In genomic region chr6:148760143-148760505, GRCh38 we compare ENCODE assay signal across 11 cellular contexts. TPM values are rescaled to one million over a fixed set of nuclear protein-coding genes. Genes with fewer than 3 reads are reported as not detected.
DNase-seq lines count a peak whose midpoint lies in the region; ATAC-seq and TF ChIP-seq lines count a peak whose summit lies in the region.
"Had no signal": no experiment of that assay in that cellular context is flagged by ENCODE, and none has a peak within 500 bp of the region (broad histone marks: within the 10 kb centered on the region; RNA-seq: fewer than 3 reads in every experiment).

No MANE protein-coding gene starts in this region.

- H3K27me3 ChIP-seq in CD4-positive, alpha-beta T cell (ENCODE audit: control insufficient read depth, insufficient read depth, low read length): no peaks in the 10 kb centered on the region
- H3K27me3 ChIP-seq in GM23248 (replicated peaks; ENCODE audit: insufficient read depth) (no peaks in the 10 kb centered on the region), brain microvascular endothelial cell (replicated peaks) (no peaks in the 10 kb centered on the region)
- H3K27me3 ChIP-seq: testis had no signal

- peak overlapping the region; percentile 91 for H3K4me2 ChIP-seq in GM23248 (ENCODE audit: unreplicated experiment)

- peaks cover 34% of the 10 kb centered on the region for H3F3A ChIP-seq in GM23248 (ENCODE audit: insufficient read depth)

- peak overlapping the region; percentile 70; the same call in 1 of the 2 replicates for H2AFZ ChIP-seq in GM23248

- H3K36me3 ChIP-seq in GM23248 (ENCODE audit: low read depth): no peaks in the 10 kb centered on the region
- no peaks in the 10 kb centered on the region for H3K36me3 ChIP-seq in brain microvascular endothelial cell (replicated peaks)

- peaks cover 43% of the 10 kb centered on the region for H3K4me1 ChIP-seq in GM23248 (ENCODE audit: insufficient read depth)

- H3K4me3 ChIP-seq in GM23248 (peak overlapping the region; percentile 69), brain microvascular endothelial cell (ENCODE audit: low read depth, low read length) (no peak overlapping the region)

- H3K9me3 ChIP-seq in CD4-positive, alpha-beta T cell (ENCODE audit: control insufficient read depth, low read length): no peaks in the 10 kb centered on the region
- no peaks in the 10 kb centered on the region for H3K9me3 ChIP-seq in GM23248 (ENCODE audit: low read depth)
- H3K9me3 ChIP-seq: testis had no signal

- 19 to 24% methylated on average over 3 of the region's 3 CpGs for WGBS in GM23248 (ENCODE audit: low coverage in 1 of 2, low lambda C conversion rate in 2 of 2, missing lambda C conversion rate in 2 of 2), 2 experiments

- DNase-seq in CD4-positive, alpha-beta T cell: no peak
- DNase-seq in GM23248 (peak; percentile 41), brain microvascular endothelial cell (no peak), SKM-1 treated with dmso at 0.1 percent for 144 hours (lab: John Stamatoyannopoulos, UW; ENCODE audit: unreplicated experiment) (no peak), GDM1 (lab: John Stamatoyannopoulos, UW) (no peak)
- DNase-seq: NCI-H82; stimulated activated CD4-positive, alpha-beta T cell treated with anti-CD3 and anti-CD28 coated beads, Interleukin-15, amount 100 ng/mL, for 24 hours; testis had no signal

- peak overlapping the region; percentile 55 for H3K27ac ChIP-seq in CD4-positive, alpha-beta T cell (ENCODE audit: low read depth, low read length)
- H3K27ac ChIP-seq in GM23248: peak overlapping the region; percentile 97
- peak overlapping the region; percentile 78 for H3K27ac ChIP-seq in brain microvascular endothelial cell

- no peaks in the 10 kb centered on the region for H3K27me3 Mint-ChIP-seq in CD4-positive, alpha-beta T cell
- H3K27me3 Mint-ChIP-seq in nephron (ENCODE audit: low read depth): no peaks in the 10 kb centered on the region

- no peaks in the 10 kb centered on the region for H3K36me3 Mint-ChIP-seq in CD4-positive, alpha-beta T cell (ENCODE audit: low read depth)
- H3K36me3 Mint-ChIP-seq in nephron (ENCODE audit: low read depth): peaks cover 5% of the 10 kb centered on the region

- H3K9ac ChIP-seq in GM23248: peak overlapping the region; percentile 92

- intact Hi-C loops in CD4-positive, alpha-beta T cell (cut with DNase I, micrococcal nuclease): loop anchor here in 1 of 2 experiments (2.0 to 5.0 kb wide), 2 partner anchors 13 to 72 kb away; partner anchors contain the start of gene UST

- H3K4me3 Mint-ChIP-seq in CD4-positive, alpha-beta T cell: peak overlapping the region; percentile 63
- H3K4me3 Mint-ChIP-seq in nephron: no peak overlapping the region

- H3K9me3 Mint-ChIP-seq in CD4-positive, alpha-beta T cell: no peaks in the 10 kb centered on the region
- peaks cover 5% of the 10 kb centered on the region for H3K9me3 Mint-ChIP-seq in nephron

- H3K9me2 ChIP-seq in GM23248 (ENCODE audit: insufficient read depth): no peaks in the 10 kb centered on the region

- in situ Hi-C loops in GM23248 (cut with MboI) (no loop called here), brain microvascular endothelial cell (cut with HindIII; ENCODE audit: low pct_ligation_motif_present, low sequenced_read_pairs) (no loop called here)

- ATAC-seq in CD4-positive, alpha-beta T cell (ENCODE audit: poor library complexity): peak; percentile 3
- ATAC-seq in GM21447 (IDR thresholded peaks at IDR 0.05; ENCODE audit: unreplicated experiment) (no peak), GM21381 (IDR thresholded peaks at IDR 0.05; ENCODE audit: unreplicated experiment) (no peak)

- CTCF ChIA-PET in CD4-positive, alpha-beta T cell (lab: Charles Lee): no interaction called here

- peak overlapping the region; percentile 84 for H3K27ac Mint-ChIP-seq in CD4-positive, alpha-beta T cell
- H3K27ac Mint-ChIP-seq in nephron: peak overlapping the region; percentile 61 to 84 (median 82)

- peaks cover 61% of the 10 kb centered on the region for H3K4me1 Mint-ChIP-seq in CD4-positive, alpha-beta T cell (ENCODE audit: low read depth)
- H3K4me1 Mint-ChIP-seq in nephron: peaks cover 52% of the 10 kb centered on the region

- H3K79me2 ChIP-seq in GM23248 (ENCODE audit: insufficient read depth): peaks cover 72% of the 10 kb centered on the region

- no peaks in the 10 kb centered on the region for H4K20me1 ChIP-seq in GM23248 (ENCODE audit: insufficient read depth)

- POLR2A ChIA-PET in CD4-positive, alpha-beta T cell (lab: Charles Lee): interaction anchor here (0.5 to 4.9 kb wide), 6 partner anchors 10 to 724 kb away, joined by 3 to 34 read pairs (median 4); partner anchors contain the start of genes UST and ZC3H12D

- no peak for TF ChIP-seq CTCF in CD4-positive, alpha-beta T cell (IDR thresholded peaks at IDR 0.05)
- TF ChIP-seq CTCF in brain microvascular endothelial cell (IDR thresholded peaks at IDR 0.05; ENCODE audit: low read depth, low read length, missing control alignments): no peak
- TF ChIP-seq CTCF in nephron (IDR thresholded peaks at IDR 0.05; ENCODE audit: unreplicated experiment in 3 of 3): no peak

RNA-seq across cellular contexts. Expression of gene UST, which starts 13.3 kb away (rescaled TPM):
- 1 to 10 TPM; 1.9 to 3.7 TPM for total RNA-seq in CD4-positive, alpha-beta T cell
- total RNA-seq in GM23248 (2014; rRNA removed; shearing (Covaris generic)): 23.1 and 23.3 TPM in 2 replicates
- 10.1 and 11.2 TPM in 2 replicates for polyA plus RNA-seq in GM23248 (2016; fragmentation: Nextera tagmentation; extraction: Ambion mirVana)
